ENCODE assay signal across 18 cellular contexts in the genomic region with DNA sequence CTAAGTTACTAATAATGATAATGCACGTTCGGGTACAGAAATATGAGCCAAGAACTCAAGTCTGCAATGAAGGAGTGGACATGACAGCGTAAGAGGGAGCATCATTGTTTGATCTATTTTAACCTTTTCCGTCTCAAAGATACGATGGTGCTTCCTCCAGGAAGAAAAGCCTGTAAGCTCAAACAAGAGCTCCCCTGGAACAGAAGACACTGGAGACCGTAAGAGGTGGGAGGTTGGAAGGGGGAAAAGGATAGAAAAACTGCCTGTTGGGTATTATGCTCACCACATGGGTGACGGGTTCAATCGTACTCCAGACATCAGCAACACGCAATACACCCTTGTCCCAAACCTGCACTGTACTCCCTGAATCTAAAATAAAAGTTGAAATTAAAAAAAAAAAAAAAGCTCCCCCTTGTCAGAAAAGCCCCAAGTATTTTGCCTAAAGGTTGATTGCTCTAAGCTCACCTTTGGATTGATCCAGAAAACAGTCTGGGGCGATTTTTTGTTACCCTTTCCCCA.
DNase-seq lines count a peak whose midpoint lies in the region; FAIRE-seq and TF ChIP-seq lines count a peak whose summit lies in the region.
"Had no signal": no experiment of that assay in that cellular context is flagged by ENCODE, and none has a peak within 500 bp of the region (broad histone marks: within the 10 kb centered on the region; RNA-seq: fewer than 3 reads in every experiment).

No MANE protein-coding gene starts in this region.

- H3K9me1 ChIP-seq in endothelial cell of umbilical vein (replicated peaks; ENCODE audit: control insufficient read depth, extremely low read depth, insufficient read depth, low read length): no peaks in the 10 kb centered on the region

- H3K79me2 ChIP-seq in endothelial cell of umbilical vein (ENCODE audit: control insufficient read depth, insufficient read depth, low read length): no peaks in the 10 kb centered on the region

- H3K27me3 ChIP-seq in endothelial cell of umbilical vein (ENCODE audit: control insufficient read depth in 2 of 2, insufficient read depth in 2 of 2, low read length in 2 of 2): peaks cover 11 to 14% of the 10 kb centered on the region in 2 experiments

- H3K27ac Mint-ChIP-seq in nephron progenitor cell: no peak overlapping the region
- no peak overlapping the region for H3K27ac Mint-ChIP-seq in T-helper 2 cell treated with Interferon-gamma antibody and Interleukin-4, amounts not matched to agents 5 μg/mL and 100 μg/mL, for 36 hours
- H3K27ac Mint-ChIP-seq: activated CD8-positive, alpha-beta T cell treated with anti-CD3 and anti-CD28 coated beads, Interleukin-2, amount 10 ng/mL, durations not matched to agents 7 days and 5 days; naive thymus-derived CD8-positive, alpha-beta T cell had no signal

- no peak for TF ChIP-seq POLR2A in endothelial cell of umbilical vein (IDR thresholded peaks at IDR 0.05; ENCODE audit: low read depth, low read length)

- peak; percentile 19 for DNase-seq in HCEC 1CT
- peak; percentile 83 for DNase-seq in OCI-M1 (lab: John Stamatoyannopoulos, UW)
- DNase-seq in endothelial cell of umbilical vein (ENCODE audit: low read depth, low spot score): no peak
- DNase-seq in nephron progenitor cell: no peak
- no peak for DNase-seq in T-helper 2 cell
- no peak for DNase-seq in RCC 7860 (ENCODE audit: low spot score)
- no peak for DNase-seq in dermis blood vessel endothelial cell
- DNase-seq in T-helper 2 cell treated with Interferon-gamma antibody and Interleukin-4, amounts not matched to agents 5 μg/mL and 100 μg/mL, for 36 hours (ENCODE audit: low spot score): no peak
- DNase-seq: activated CD8-positive, alpha-beta T cell treated with anti-CD3 and anti-CD28 coated beads, Interleukin-2, amount 10 ng/mL, durations not matched to agents 7 days and 5 days; effector CD8-positive, alpha-beta T cell; lower lobe of right lung; naive thymus-derived CD8-positive, alpha-beta T cell; NCI-H510A treated with DMSO at 0.1 percent for 48 hours; stimulated activated naive CD4-positive, alpha-beta T cell; WERI-Rb-1 had no signal

- no peak overlapping the region for H2AFZ ChIP-seq in endothelial cell of umbilical vein (ENCODE audit: low read depth, low read length)

- CTCF ChIA-PET in endothelial cell of umbilical vein (lab: Charles Lee): interaction anchor here (0.8 kb wide), 1 partner anchor 26 kb away, joined by 3 read pairs; no protein-coding TSS in a partner anchor

- H3K9me3 Mint-ChIP-seq in nephron progenitor cell: peaks cover 12% of the 10 kb centered on the region
- H3K9me3 Mint-ChIP-seq in T-helper 2 cell treated with Interferon-gamma antibody and Interleukin-4, amounts not matched to agents 5 μg/mL and 100 μg/mL, for 36 hours: peaks cover 12% of the 10 kb centered on the region

- intact Hi-C loops in endothelial cell of umbilical vein (cut with micrococcal nuclease): no loop called here

- POLR2A ChIA-PET in endothelial cell of umbilical vein (lab: Charles Lee): no interaction called here

- dilution Hi-C loops in endothelial cell of umbilical vein (cut with MboI; ENCODE audit: extremely low pct_ligation_motif_present, low sequenced_read_pairs): no loop called here

- H3K9me3 ChIP-seq in endothelial cell of umbilical vein (replicated peaks; ENCODE audit: control insufficient read depth, insufficient read depth, low read length): no peaks in the 10 kb centered on the region
- H3K9me3 ChIP-seq: lower lobe of right lung had no signal

- FAIRE-seq in endothelial cell of umbilical vein (lab: Jason Lieb, UNC) (no peak), RCC 7860 (lab: Jason Lieb, UNC) (no peak)
- FAIRE-seq: GM19239 had no signal

- H3K36me3 Mint-ChIP-seq in nephron progenitor cell (ENCODE audit: low read depth): peaks cover 36% of the 10 kb centered on the region
- no peaks in the 10 kb centered on the region for H3K36me3 Mint-ChIP-seq in T-helper 2 cell treated with Interferon-gamma antibody and Interleukin-4, amounts not matched to agents 5 μg/mL and 100 μg/mL, for 36 hours (ENCODE audit: low read depth)

- no peak overlapping the region for H3K9ac ChIP-seq in endothelial cell of umbilical vein (replicated peaks; ENCODE audit: extremely low read depth, insufficient read depth, low read length)

- H3K4me3 ChIP-seq in endothelial cell of umbilical vein (replicated peaks in 1 of 3; ENCODE audit: insufficient read depth in 1 of 3, low read depth in 1 of 3, low read length in 3 of 3): no peak overlapping the region
- H3K4me3 ChIP-seq: lower lobe of right lung, tibial nerve had no signal

- TF ChIP-seq CTCF in endothelial cell of umbilical vein (IDR thresholded peaks at IDR 0.05; ENCODE audit: extremely low read depth in 1 of 2, insufficient read depth in 1 of 2, low read depth in 1 of 2, low read length in 2 of 2) (no peak), nephron progenitor cell (IDR thresholded peaks at IDR 0.05) (no peak)

- H3K27me3 Mint-ChIP-seq in nephron progenitor cell (ENCODE audit: low read depth, poor library complexity): peaks cover 49% of the 10 kb centered on the region
- H3K27me3 Mint-ChIP-seq in T-helper 2 cell treated with Interferon-gamma antibody and Interleukin-4, amounts not matched to agents 5 μg/mL and 100 μg/mL, for 36 hours (ENCODE audit: low read depth): peaks cover 51% of the 10 kb centered on the region

- no peaks in the 10 kb centered on the region for H3K4me1 ChIP-seq in endothelial cell of umbilical vein (ENCODE audit: control insufficient read depth, extremely low read depth, insufficient read depth, low read length)
- H3K4me1 ChIP-seq: foreskin keratinocyte, lower lobe of right lung, tibial nerve had no signal

- H3K36me3 ChIP-seq in endothelial cell of umbilical vein (ENCODE audit: control insufficient read depth in 2 of 2, extremely low read depth in 1 of 2, insufficient read depth in 2 of 2, low read length in 2 of 2): no peaks in the 10 kb centered on the region
- H3K36me3 ChIP-seq: lower lobe of right lung, tibial nerve, WERI-Rb-1 had no signal

- peaks cover 31% of the 10 kb centered on the region for H3K4me1 Mint-ChIP-seq in nephron progenitor cell
- no peaks in the 10 kb centered on the region for H3K4me1 Mint-ChIP-seq in T-helper 2 cell treated with Interferon-gamma antibody and Interleukin-4, amounts not matched to agents 5 μg/mL and 100 μg/mL, for 36 hours (ENCODE audit: low read depth)

- peak overlapping the region; percentile 70 for H3K4me2 ChIP-seq in endothelial cell of umbilical vein (ENCODE audit: insufficient read depth, low read length)

- no peak overlapping the region for H3K27ac ChIP-seq in endothelial cell of umbilical vein (ENCODE audit: insufficient read depth, low read depth, low read length)
- H3K27ac ChIP-seq: foreskin keratinocyte, lower lobe of right lung, tibial nerve, WERI-Rb-1 had no signal

- H3K4me3 Mint-ChIP-seq in nephron progenitor cell: peak overlapping the region; percentile 78
- no peak overlapping the region for H3K4me3 Mint-ChIP-seq in T-helper 2 cell treated with Interferon-gamma antibody and Interleukin-4, amounts not matched to agents 5 μg/mL and 100 μg/mL, for 36 hours
- H3K4me3 Mint-ChIP-seq: activated CD8-positive, alpha-beta T cell treated with anti-CD3 and anti-CD28 coated beads, Interleukin-2, amount 10 ng/mL, durations not matched to agents 7 days and 5 days had no signal

- H4K20me1 ChIP-seq in endothelial cell of umbilical vein (replicated peaks; ENCODE audit: control insufficient read depth, extremely low read depth, insufficient read depth, low read length): no peaks in the 10 kb centered on the region

- BruUV-seq in endothelial cell of umbilical vein (replicated peaks; lab: Mats Ljungman, UMichigan): no TSS peak

TF ChIP-seq in endothelial cell of umbilical vein, 7 proteins besides CTCF, POLR2A, EP300 and RAD21:
- no peak for TF ChIP-seq JUN (IDR thresholded peaks at IDR 0.05; ENCODE audit: borderline replicate concordance, insufficient read depth, insufficient read length, low read depth)
- TF ChIP-seq EZH2 (IDR thresholded peaks at IDR 0.05; ENCODE audit: borderline replicate concordance, low read depth, low read length, severe bottlenecking): no peak
- no peak for TF ChIP-seq POLR2AphosphoS5 (IDR thresholded peaks at IDR 0.05; ENCODE audit: insufficient read depth, low read depth, low read length)
- no peak for TF ChIP-seq MYC (IDR thresholded peaks at IDR 0.05; ENCODE audit: low read depth, low read length)
- TF ChIP-seq FOS (IDR thresholded peaks at IDR 0.05; ENCODE audit: borderline replicate concordance, insufficient read depth, low read length): no peak
- TF ChIP-seq GATA2 (IDR thresholded peaks at IDR 0.05; ENCODE audit: insufficient read depth, insufficient read length, low read depth, low read length): no peak
- TF ChIP-seq, protein P1, sequence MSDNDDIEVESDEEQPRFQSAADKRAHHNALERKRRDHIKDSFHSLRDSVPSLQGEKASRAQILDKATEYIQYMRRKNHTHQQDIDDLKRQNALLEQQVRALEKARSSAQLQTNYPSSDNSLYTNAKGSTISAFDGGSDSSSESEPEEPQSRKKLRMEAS (IDR thresholded peaks at IDR 0.05; ENCODE audit: insufficient read depth, insufficient read length): no peak

Comparison
In these comparisons a context has a peak if more than half of its experiments do, and no peak if none do; other contexts are left out.
1. DNase-seq: peak in HCEC 1CT (single experiment) and OCI-M1 (single experiment); none in endothelial cell of umbilical vein (single experiment), nephron progenitor cell (single experiment), T-helper 2 cell (0 of 5), RCC 7860 (single experiment), dermis blood vessel endothelial cell (single experiment) and T-helper 2 cell treated with Interferon-gamma antibody and Interleukin-4, amounts not matched to agents 5 μg/mL and 100 μg/mL, for 36 hours (single experiment).